32 cellular contexts compared by ENCODE assay signal in the genomic region with DNA sequence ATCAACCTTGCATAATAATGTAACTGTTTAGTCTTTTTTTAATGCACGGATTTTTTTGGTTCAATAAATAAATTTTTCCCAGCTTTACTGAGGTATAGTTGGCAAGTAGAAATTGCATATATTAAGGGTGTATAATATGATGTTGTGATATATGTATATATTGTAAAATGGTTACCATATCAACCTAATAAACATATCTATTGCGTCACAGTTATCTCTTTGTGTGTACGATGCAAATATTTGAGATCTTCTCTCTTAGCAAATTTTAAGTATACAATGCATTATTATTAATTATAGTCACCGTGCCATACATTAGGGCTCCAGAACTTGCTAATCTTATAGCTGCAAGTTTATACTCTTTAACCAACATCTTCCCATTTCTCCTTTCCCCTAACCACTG.
"Had no signal": no experiment of that assay in that cellular context is flagged by ENCODE, and none has a peak within 500 bp of the region (broad histone marks: within the 10 kb centered on the region; RNA-seq: fewer than 3 reads in every experiment).

No MANE protein-coding gene starts in this region.

- FAIRE-seq: urothelium cell line had no signal

- H3K27me3 ChIP-seq: ovary, spleen, stomach, thyroid gland, tibial nerve, upper lobe of left lung, vagina had no signal

- H3K9me3 Mint-ChIP-seq: nephron progenitor cell; stimulated activated naive B cell treated with anti-CD40 and anti-IgM and Interleukin-4, amounts not matched to agents 10 μg/mL and 1 μg/mL and 100 μg/mL, for 72 hours; stimulated activated naive CD8-positive, alpha-beta T cell treated with anti-CD3 and anti-CD28 coated beads, Interleukin-15, Interleukin-2, amounts not matched to agents 100 ng/mL and 50 ng/mL, for 24 hours had no signal

- H3K4me2 ChIP-seq: smooth muscle cell had no signal

- H3K9me3 ChIP-seq: ovary, psoas muscle, spleen, stomach, thoracic aorta, thyroid gland, tibial nerve, upper lobe of left lung, vagina had no signal

- H3K27ac ChIP-seq: ovary, parathyroid adenoma, psoas muscle, skin epidermis, spleen, stomach, thoracic aorta, thyroid gland, tibial nerve, upper lobe of left lung, vagina had no signal

- H3K4me1 ChIP-seq: parathyroid adenoma, psoas muscle, spleen, stomach, thyroid gland, tibial nerve, upper lobe of left lung, vagina had no signal

- H3K9ac ChIP-seq: parathyroid adenoma had no signal

- H3K4me3 ChIP-seq: ovary, psoas muscle, skin epidermis, smooth muscle cell, spleen, stomach, thoracic aorta, thyroid gland, tibial nerve, upper lobe of left lung, vagina had no signal

- H2AFZ ChIP-seq: parathyroid adenoma had no signal

- H3K36me3 Mint-ChIP-seq: naive B cell; natural killer cell treated with Interleukin-12 subunit alpha and Interleukin-12 subunit beta and Interleukin-15 and Interleukin-18, amount 100 ng/mL, for 72 hours; stimulated activated naive B cell treated with anti-CD40 and anti-IgM and Interleukin-4, amounts not matched to agents 10 μg/mL and 1 μg/mL and 100 μg/mL, for 72 hours had no signal

- DNase-seq: naive B cell; naive thymus-derived CD8-positive, alpha-beta T cell; nephron progenitor cell; occipital lobe; ovary; posterior cingulate gyrus; psoas muscle; right cardiac atrium; spleen; stimulated activated CD4-positive, alpha-beta T cell treated with anti-CD3 and anti-CD28 coated beads, Interleukin-12 subunit alpha, Interleukin-12 subunit beta, amount 100 ng/mL, for 4 hours; stimulated activated CD4-positive, alpha-beta T cell treated with anti-CD3 and anti-CD28 coated beads, Interleukin-1b, Interleukin-23, amount 100 ng/mL, for 48 hours; stimulated activated CD4-positive, alpha-beta T cell treated with anti-CD3 and anti-CD28 coated beads, Interleukin-4, amount 100 ng/mL, for 1 hour; stimulated activated CD4-positive, alpha-beta T cell treated with anti-CD3 and anti-CD28 coated beads, Interleukin-4, amount 100 ng/mL, for 4 hours; stimulated activated CD8-positive, alpha-beta memory T cell treated with anti-CD3 and anti-CD28 coated beads, Interleukin-4, amount 100 ng/mL, for 48 hours; stimulated activated naive B cell treated with anti-CD40 and anti-IgM and Interleukin-4, amounts not matched to agents 10 μg/mL and 1 μg/mL and 100 μg/mL, for 72 hours; stimulated activated naive CD4-positive, alpha-beta T cell treated with Interleukin-2 at 50 U/mL for 16 hours; stomach; thyroid gland; trophoblast cell; upper lobe of left lung had no signal

- H3K27me3 Mint-ChIP-seq: progenitor cell of endocrine pancreas; stimulated activated naive B cell treated with anti-CD40 and anti-IgM and Interleukin-4, amounts not matched to agents 10 μg/mL and 1 μg/mL and 100 μg/mL, for 72 hours; stimulated activated naive CD8-positive, alpha-beta T cell treated with anti-CD3 and anti-CD28 coated beads, Interleukin-15, Interleukin-2, amounts not matched to agents 100 ng/mL and 50 ng/mL, for 24 hours had no signal

- H3K36me3 ChIP-seq: ovary, spleen, stomach, thoracic aorta, thyroid gland, upper lobe of left lung, vagina had no signal

- H3K27ac Mint-ChIP-seq: naive thymus-derived CD8-positive, alpha-beta T cell; natural killer cell treated with Interleukin-12 subunit alpha and Interleukin-12 subunit beta and Interleukin-15 and Interleukin-18, amount 100 ng/mL, for 72 hours; progenitor cell of endocrine pancreas; stimulated activated naive B cell treated with anti-CD40 and anti-IgM and Interleukin-4, amounts not matched to agents 10 μg/mL and 1 μg/mL and 100 μg/mL, for 72 hours; stimulated activated naive CD8-positive, alpha-beta T cell treated with anti-CD3 and anti-CD28 coated beads, Interleukin-15, Interleukin-2, amounts not matched to agents 100 ng/mL and 50 ng/mL, for 24 hours had no signal

- H3K4me3 Mint-ChIP-seq: naive B cell; naive thymus-derived CD8-positive, alpha-beta T cell; natural killer cell treated with Interleukin-12 subunit alpha and Interleukin-12 subunit beta and Interleukin-15 and Interleukin-18, amount 100 ng/mL, for 72 hours; nephron progenitor cell; neural crest cell; stimulated activated naive B cell treated with anti-CD40 and anti-IgM and Interleukin-4, amounts not matched to agents 10 μg/mL and 1 μg/mL and 100 μg/mL, for 72 hours; stimulated activated naive CD8-positive, alpha-beta T cell treated with anti-CD3 and anti-CD28 coated beads, Interleukin-15, Interleukin-2, amounts not matched to agents 100 ng/mL and 50 ng/mL, for 24 hours had no signal

- H3K4me1 Mint-ChIP-seq: naive B cell; naive thymus-derived CD8-positive, alpha-beta T cell; nephron progenitor cell; neural crest cell had no signal

- H3K79me2 ChIP-seq: parathyroid adenoma had no signal

- ATAC-seq: naive thymus-derived CD8-positive, alpha-beta T cell; natural killer cell treated with Interleukin-12 subunit alpha and Interleukin-12 subunit beta and Interleukin-15 and Interleukin-18, amount 100 ng/mL, for 72 hours; psoas muscle; right cardiac atrium; sciatic nerve; stimulated activated naive B cell treated with anti-CD40 and anti-IgM and Interleukin-4, amounts not matched to agents 10 μg/mL and 1 μg/mL and 100 μg/mL, for 72 hours had no signal
